Comparison of ENCODE assay signal across 38 cellular contexts in genomic region chr3:70561796-70562195, GRCh38.
"Had no signal": no experiment of that assay in that cellular context is flagged by ENCODE, and none has a peak within 500 bp of the region (broad histone marks: within the 10 kb centered on the region; RNA-seq: fewer than 3 reads in every experiment).

No MANE protein-coding gene starts in this region.

- H3K4me1 ChIP-seq: adrenal gland, ascending aorta, breast epithelium had no signal

- H3K36me3 ChIP-seq: adrenal gland, ascending aorta, breast epithelium, cardiac muscle cell had no signal

- H3K27ac ChIP-seq: adrenal gland, ascending aorta, breast epithelium, cardiac muscle cell, coronary artery, dorsolateral prefrontal cortex, VCaP had no signal

- ATAC-seq: activated CD8-positive, alpha-beta T cell treated with anti-CD3 and anti-CD28 coated beads for 36 hours; activated naive CD8-positive, alpha-beta T cell treated with anti-CD3 and anti-CD28 coated beads, Interleukin-2, amount 50 U/mL, for 24 hours; esophagus mucosa; SK-N-SH treated with all-trans-retinoic acid at 6 μM for 48 hours; T-helper 17 cell; WTC11 had no signal

- H3K9me3 Mint-ChIP-seq: activated naive CD4-positive, alpha-beta T cell treated with anti-CD3 and anti-CD28 coated beads for 36 hours; activated T-helper 1 cell treated with anti-CD3 and anti-CD28 coated beads, Interleukin-12 subunit alpha, Interleukin-12 subunit beta, Interleukin-2, Interleukin-4 antibody, amounts not matched to agents 30 ng/mL and 10 ng/mL and 1 ng/mL, durations not matched to agents 14 hours and 24 hours and 36 hours; activated T-helper 2 cell treated with anti-CD3 and anti-CD28 coated beads, Interferon-gamma antibody, Interleukin-2, Interleukin-4, amounts not matched to agents 10 μg/mL and 5 μg/mL and 100 μg/mL, durations not matched to agents 14 hours and 24 hours and 36 hours; dendritic cell treated with granulocyte-macrophage colony-stimulating factor and Interleukin-4, amounts not matched to agents 40 ng/mL and 50 ng/mL, for 4 days; endodermal cell had no signal

- H3K4me1 Mint-ChIP-seq: activated naive CD4-positive, alpha-beta T cell treated with anti-CD3 and anti-CD28 coated beads, Interleukin-2, amount 50 U/mL, for 24 hours; brain; endodermal cell had no signal

- FAIRE-seq: frontal cortex, TTC549 had no signal

- H3K9me3 ChIP-seq: adrenal gland, ascending aorta had no signal

- H3K27ac Mint-ChIP-seq: activated CD8-positive, alpha-beta T cell treated with anti-CD3 and anti-CD28 coated beads for 36 hours; activated naive CD4-positive, alpha-beta T cell treated with anti-CD3 and anti-CD28 coated beads for 36 hours; activated naive CD4-positive, alpha-beta T cell treated with anti-CD3 and anti-CD28 coated beads, Interleukin-2, amount 50 U/mL, for 24 hours; activated naive CD8-positive, alpha-beta T cell treated with anti-CD3 and anti-CD28 coated beads for 36 hours; activated naive CD8-positive, alpha-beta T cell treated with anti-CD3 and anti-CD28 coated beads, Interleukin-2, amount 50 U/mL, for 24 hours; activated T-helper 1 cell treated with anti-CD3 and anti-CD28 coated beads, Interleukin-12 subunit alpha, Interleukin-12 subunit beta, Interleukin-2, Interleukin-4 antibody, amounts not matched to agents 30 ng/mL and 10 ng/mL and 1 ng/mL, durations not matched to agents 14 hours and 24 hours and 36 hours; activated T-helper 2 cell treated with anti-CD3 and anti-CD28 coated beads, Interferon-gamma antibody, Interleukin-2, Interleukin-4, amounts not matched to agents 10 μg/mL and 5 μg/mL and 100 μg/mL, durations not matched to agents 14 hours and 24 hours and 36 hours; brain; dendritic cell treated with granulocyte-macrophage colony-stimulating factor and Interleukin-4, amounts not matched to agents 40 ng/mL and 50 ng/mL, for 4 days; endodermal cell; T-helper 17 cell; WTC11 had no signal

- DNase-seq: activated CD4-positive, alpha-beta T cell treated with anti-CD3 and anti-CD28 coated beads for 1 hour; activated CD4-positive, alpha-beta T cell treated with anti-CD3 and anti-CD28 coated beads for 4 hours; activated CD4-positive, alpha-beta T cell treated with anti-CD3 and anti-CD28 coated beads, Interleukin-2, amount 50 U/mL, for 1 hour; activated CD4-positive, alpha-beta T cell treated with anti-CD3 and anti-CD28 coated beads, Interleukin-2, amount 50 U/mL, for 48 hours; activated CD8-positive, alpha-beta memory T cell treated with anti-CD3 and anti-CD28 coated beads for 24 hours; activated CD8-positive, alpha-beta memory T cell treated with anti-CD3 and anti-CD28 coated beads, Interleukin-2, amount 50 U/mL, for 4 hours; activated CD8-positive, alpha-beta T cell treated with anti-CD3 and anti-CD28 coated beads for 36 hours; activated effector memory CD4-positive, alpha-beta T cell treated with anti-CD3 and anti-CD28 coated beads, Interleukin-2, amount 50 U/mL, for 16 hours; activated naive CD4-positive, alpha-beta T cell treated with anti-CD3 and anti-CD28 coated beads for 36 hours; activated naive CD8-positive, alpha-beta T cell treated with anti-CD3 and anti-CD28 coated beads for 36 hours; activated naive CD8-positive, alpha-beta T cell treated with anti-CD3 and anti-CD28 coated beads, Interleukin-2, amount 50 U/mL, for 24 hours; activated T-cell treated with anti-CD3 and anti-CD28 coated beads, Interleukin-2, amount 50 U/mL, for 1 hour; activated T-cell treated with anti-CD3 and anti-CD28 coated beads, Interleukin-2, amount 50 U/mL, for 48 hours; adrenal gland; central memory CD4-positive, alpha-beta T cell; cerebellar nuclear complex; dorsolateral prefrontal cortex; effector memory CD4-positive, alpha-beta T cell; endodermal cell; foreskin fibroblast; glutamatergic neuron; T-helper 1 cell; T-helper 17 cell had no signal

- H3K27me3 ChIP-seq: adrenal gland, ascending aorta, breast epithelium, cardiac muscle cell, dorsolateral prefrontal cortex had no signal

- H3K4me3 ChIP-seq: adrenal gland, ascending aorta, breast epithelium, cardiac muscle cell, coronary artery, dorsolateral prefrontal cortex had no signal

- H3K36me3 Mint-ChIP-seq: activated naive CD8-positive, alpha-beta T cell treated with anti-CD3 and anti-CD28 coated beads for 36 hours; brain; WTC11 had no signal

- H3K27me3 Mint-ChIP-seq: activated naive CD8-positive, alpha-beta T cell treated with anti-CD3 and anti-CD28 coated beads, Interleukin-2, amount 50 U/mL, for 24 hours; dendritic cell treated with granulocyte-macrophage colony-stimulating factor and Interleukin-4, amounts not matched to agents 40 ng/mL and 50 ng/mL, for 4 days had no signal

- H3K4me3 Mint-ChIP-seq: activated CD8-positive, alpha-beta T cell treated with anti-CD3 and anti-CD28 coated beads for 36 hours; activated naive CD4-positive, alpha-beta T cell treated with anti-CD3 and anti-CD28 coated beads for 36 hours; activated naive CD4-positive, alpha-beta T cell treated with anti-CD3 and anti-CD28 coated beads, Interleukin-2, amount 50 U/mL, for 24 hours; activated naive CD8-positive, alpha-beta T cell treated with anti-CD3 and anti-CD28 coated beads for 36 hours; activated naive CD8-positive, alpha-beta T cell treated with anti-CD3 and anti-CD28 coated beads, Interleukin-2, amount 50 U/mL, for 24 hours; activated T-helper 1 cell treated with anti-CD3 and anti-CD28 coated beads, Interleukin-12 subunit alpha, Interleukin-12 subunit beta, Interleukin-2, Interleukin-4 antibody, amounts not matched to agents 30 ng/mL and 10 ng/mL and 1 ng/mL, durations not matched to agents 14 hours and 24 hours and 36 hours; brain; dendritic cell treated with granulocyte-macrophage colony-stimulating factor and Interleukin-4, amounts not matched to agents 40 ng/mL and 50 ng/mL, for 4 days; endodermal cell; T-helper 17 cell; WTC11 had no signal
